In the genomic region with DNA sequence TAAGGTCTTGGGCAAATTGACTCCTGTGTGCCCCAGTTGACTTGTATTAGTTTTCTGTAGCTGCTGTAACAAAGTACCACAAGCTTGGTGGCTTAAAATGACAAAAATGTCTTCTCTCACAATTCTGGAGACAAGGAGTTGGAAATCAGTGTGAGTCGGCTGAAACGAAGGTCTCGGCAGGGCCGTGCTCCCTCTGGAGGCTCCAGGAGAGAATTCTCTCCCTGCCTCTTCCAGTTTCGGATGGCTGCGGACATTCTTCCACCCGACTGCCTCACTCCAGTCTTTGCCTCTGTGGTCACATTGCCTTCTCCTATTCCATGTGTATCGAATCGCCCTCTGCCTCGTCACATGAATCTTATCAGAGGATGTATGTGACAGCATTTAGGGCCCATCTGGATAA, we compare ENCODE assay signal across 13 cellular contexts.
DNase-seq lines count a peak whose midpoint lies in the region; ATAC-seq and TF ChIP-seq lines count a peak whose summit lies in the region.
"Had no signal": no experiment of that assay in that cellular context is flagged by ENCODE, and none has a peak within 500 bp of the region (broad histone marks: within the 10 kb centered on the region; RNA-seq: fewer than 3 reads in every experiment).

No MANE protein-coding gene starts in this region.

- TF ChIP-seq CTCF in brain (conservative IDR thresholded peaks at IDR 0.05) = peak; percentile 35 to 48
- peak; percentile 31 for TF ChIP-seq CTCF in upper lobe of right lung (IDR thresholded peaks at IDR 0.05)

- H3K36me3 Mint-ChIP-seq in brain = no peaks in the 10 kb centered on the region
- H3K36me3 Mint-ChIP-seq: activated naive CD8-positive, alpha-beta T cell; natural killer cell treated with Interleukin-12 subunit alpha and Interleukin-12 subunit beta and Interleukin-15 and Interleukin-18, amount 100 ng/mL, for 72 hours had no signal

- peaks cover 10% of the 10 kb centered on the region for H3K27me3 Mint-ChIP-seq in brain

- H3K4me3 ChIP-seq in upper lobe of right lung = no peak overlapping the region
- H3K4me3 ChIP-seq: upper lobe of left lung had no signal

- H3K36me3 ChIP-seq in upper lobe of right lung = no peaks in the 10 kb centered on the region
- H3K36me3 ChIP-seq: upper lobe of left lung had no signal

- H3K9me3 ChIP-seq in upper lobe of right lung = no peaks in the 10 kb centered on the region
- H3K9me3 ChIP-seq: upper lobe of left lung had no signal

- no peaks in the 10 kb centered on the region for H3K9me3 Mint-ChIP-seq in brain

- H3K27ac ChIP-seq in upper lobe of right lung = no peak overlapping the region
- H3K27ac ChIP-seq: upper lobe of left lung had no signal

- peak; percentile 60 for ATAC-seq in Right ventricle myocardium superior (ENCODE audit: poor library complexity)
- ATAC-seq in Right ventricle myocardium inferior = no peak
- ATAC-seq in upper lobe of right lung = peak; percentile 38
- ATAC-seq: natural killer cell treated with Interleukin-12 subunit alpha and Interleukin-12 subunit beta and Interleukin-15 and Interleukin-18, amount 100 ng/mL, for 72 hours had no signal

- intact Hi-C loops in Right ventricle myocardium superior (cut with DNase I) (loop anchor here (10.0 kb wide), 1 partner anchor 120 kb away; no protein-coding TSS in a partner anchor), Right ventricle myocardium inferior (cut with DNase I) (loop anchor here (5.0 kb wide), 1 partner anchor 122 kb away; no protein-coding TSS in a partner anchor), upper lobe of right lung (cut with DNase I) (no loop called here)

- no peak overlapping the region for H3K27ac Mint-ChIP-seq in brain
- H3K27ac Mint-ChIP-seq: activated naive CD8-positive, alpha-beta T cell; natural killer cell treated with Interleukin-12 subunit alpha and Interleukin-12 subunit beta and Interleukin-15 and Interleukin-18, amount 100 ng/mL, for 72 hours had no signal

- DNase-seq in Right ventricle myocardium superior (peak; percentile 42), Right ventricle myocardium inferior (ENCODE audit: missing footprints) (no peak), iris pigment epithelial cell (ENCODE audit: low read depth) (peak; percentile 25), upper lobe of right lung (no peak), GF-D8 (lab: John Stamatoyannopoulos, UW) (no peak), NCI-H1436 (lab: John Stamatoyannopoulos, UW) (no peak), NCI-H2196 (lab: John Stamatoyannopoulos, UW; ENCODE audit: unreplicated experiment) (no peak)
- DNase-seq: activated CD4-positive, CD25-positive, alpha-beta regulatory T cell treated with anti-CD3 and anti-CD28 coated beads, Interleukin-2, amount 50 U/mL, for 72 hours; foreskin melanocyte; upper lobe of left lung had no signal

- no peaks in the 10 kb centered on the region for H3K4me1 ChIP-seq in upper lobe of right lung
- H3K4me1 ChIP-seq: upper lobe of left lung had no signal

- no peak overlapping the region for H3K4me3 Mint-ChIP-seq in brain
- H3K4me3 Mint-ChIP-seq: activated naive CD8-positive, alpha-beta T cell; natural killer cell treated with Interleukin-12 subunit alpha and Interleukin-12 subunit beta and Interleukin-15 and Interleukin-18, amount 100 ng/mL, for 72 hours had no signal

- peaks cover 14% of the 10 kb centered on the region for H3K27me3 ChIP-seq in upper lobe of right lung
- H3K27me3 ChIP-seq: upper lobe of left lung had no signal

- no peaks in the 10 kb centered on the region for H3K4me1 Mint-ChIP-seq in brain

Comparison
In these comparisons a context has a peak if more than half of its experiments do, and no peak if none do; other contexts are left out.
1. DNase-seq: peak in Right ventricle myocardium superior (single experiment) and iris pigment epithelial cell (single experiment); none in Right ventricle myocardium inferior (single experiment), upper lobe of right lung (single experiment), GF-D8 (single experiment), NCI-H1436 (single experiment) and NCI-H2196 (single experiment).